Comparison of ENCODE assay signal across 16 cellular contexts in genomic region chr2:155309483-155309882, GRCh38.
"Had no signal": no experiment of that assay in that cellular context is flagged by ENCODE, and none has a peak within 500 bp of the region (broad histone marks: within the 10 kb centered on the region; RNA-seq: fewer than 3 reads in every experiment).

No MANE protein-coding gene starts in this region.

- H3K4me1 ChIP-seq: upper lobe of right lung had no signal

- H3K9me3 ChIP-seq: upper lobe of right lung had no signal

- ATAC-seq: activated T-helper 17 cell treated with anti-CD3 and anti-CD28 coated beads, Interleukin-2, amount 50 U/mL, for 72 hours; left ventricle myocardium superior; stimulated activated naive CD8-positive, alpha-beta T cell treated with anti-CD3 and anti-CD28 coated beads, Interleukin-15, Interleukin-2, amounts not matched to agents 100 U/mL and 50 U/mL, for 24 hours; upper lobe of right lung had no signal

- H3K36me3 ChIP-seq: cardiac muscle cell, upper lobe of right lung had no signal

- DNase-seq: activated CD4-positive, alpha-beta T cell treated with anti-CD3 and anti-CD28 coated beads, Interleukin-2, amount 10 ng/mL, durations not matched to agents 7 days and 5 days; activated CD4-positive, CD25-positive, alpha-beta regulatory T cell; activated CD8-positive, alpha-beta memory T cell treated with anti-CD3 and anti-CD28 coated beads for 24 hours; activated naive CD4-positive, alpha-beta T cell treated with anti-CD3 and anti-CD28 coated beads for 36 hours; effector CD4-positive, alpha-beta T cell; foreskin melanocyte; head of caudate nucleus; left ventricle myocardium superior; mesenchymal stem cell; stimulated activated CD4-positive, alpha-beta T cell treated with anti-CD3 and anti-CD28 coated beads, Interleukin-12 subunit alpha, Interleukin-12 subunit beta, amount 100 ng/mL, for 4 hours; stimulated activated naive CD8-positive, alpha-beta T cell treated with anti-CD3 and anti-CD28 coated beads, Interleukin-15, Interleukin-2, amounts not matched to agents 100 U/mL and 50 U/mL, for 24 hours; upper lobe of right lung had no signal

- H3K27ac ChIP-seq: cardiac muscle cell, upper lobe of right lung had no signal

- H3K4me3 ChIP-seq: cardiac muscle cell, upper lobe of right lung had no signal

- H3K27me3 ChIP-seq: cardiac muscle cell, upper lobe of right lung had no signal

- FAIRE-seq: astrocyte, keratinocyte had no signal
